ENCODE assay signal across 9 cellular contexts in genomic region chr15:76060098-76060989, GRCh38. TPM values are rescaled to one million over a fixed set of nuclear protein-coding genes. Genes with fewer than 3 reads are reported as not detected.
DNase-seq lines count a peak whose midpoint lies in the region; ATAC-seq and TF ChIP-seq lines count a peak whose summit lies in the region.
"Had no signal": no experiment of that assay in that cellular context is flagged by ENCODE, and none has a peak within 500 bp of the region (broad histone marks: within the 10 kb centered on the region; RNA-seq: fewer than 3 reads in every experiment).

No MANE protein-coding gene starts in this region.

- DNase-seq in NCI-H82 (lab: John Stamatoyannopoulos, UW) = peak; percentile 39
- DNase-seq in NCI-H82 treated with DMSO at 0.1 percent for 48 hours (lab: John Stamatoyannopoulos, UW; ENCODE audit: unreplicated experiment) = no peak
- peak; percentile 73 for DNase-seq in activated CD8-positive, alpha-beta memory T cell treated with anti-CD3 and anti-CD28 coated beads for 24 hours
- DNase-seq in foreskin keratinocyte = peak in 1 of 2 donors; percentile 13
- no peak for DNase-seq in skeletal muscle cell (ENCODE audit: low read depth)
- DNase-seq in HK-2 (ENCODE audit: unreplicated experiment) = no peak

- ATAC-seq in foreskin keratinocyte (peak; percentile 5), HG02678 (IDR thresholded peaks at IDR 0.05; ENCODE audit: unreplicated experiment) (no peak), GM21381 (IDR thresholded peaks at IDR 0.05; ENCODE audit: unreplicated experiment) (no peak)

- peaks cover 12% of the 10 kb centered on the region for H3K4me1 ChIP-seq in foreskin keratinocyte

- H3K27me3 ChIP-seq in foreskin keratinocyte = peaks cover 73% of the 10 kb centered on the region

- H3K27ac ChIP-seq in foreskin keratinocyte = no peak overlapping the region
- H3K27ac ChIP-seq: C4-2B had no signal

- H3K4me3 ChIP-seq in skeletal muscle cell (ENCODE audit: low read depth, low read length) = peak overlapping the region; percentile 50

- no peak for TF ChIP-seq CTCF in foreskin keratinocyte (conservative IDR thresholded peaks at IDR 0.05)

RNA-seq across cellular contexts. Expression of gene TMEM266, which starts 0.6 kb away (rescaled TPM):
- 0.07 TPM in 1 of 2 replicates, not detected in the other for total RNA-seq in foreskin keratinocyte
- polyA plus RNA-seq in foreskin keratinocyte = 0.03 TPM in 2 replicates

RNA-seq across cellular contexts. Expression of gene NRG4, which starts 48.1 kb away (rescaled TPM):
- not detected in 2 replicates for total RNA-seq in foreskin keratinocyte
- polyA plus RNA-seq in foreskin keratinocyte = 0.01 TPM in 1 of 2 replicates, not detected in the other

Comparison
In these comparisons a context has a peak if more than half of its experiments do, and no peak if none do; other contexts are left out.
1. DNase-seq: peak in NCI-H82 (single experiment) and activated CD8-positive, alpha-beta memory T cell treated with anti-CD3 and anti-CD28 coated beads for 24 hours (single experiment); none in NCI-H82 treated with DMSO at 0.1 percent for 48 hours (single experiment), skeletal muscle cell (single experiment) and HK-2 (single experiment).